In the genomic region with DNA sequence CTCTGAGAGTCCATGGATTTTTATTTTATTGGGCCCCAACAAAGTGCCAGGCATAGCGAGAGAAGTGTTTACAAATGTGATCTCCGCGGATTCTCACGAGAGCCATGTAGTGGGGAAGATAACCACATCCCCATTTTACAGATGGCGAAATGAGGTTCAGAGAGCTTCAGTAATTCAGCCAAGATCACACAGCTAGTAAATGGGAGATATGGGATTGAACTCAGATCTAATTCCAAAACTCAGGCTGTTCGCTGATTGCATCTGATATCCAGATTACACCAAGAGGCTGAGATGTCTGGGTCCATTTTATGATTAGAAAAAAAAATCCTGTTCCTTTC, we compare ENCODE assay signal across 8 cellular contexts. TPM values are rescaled to one million over a fixed set of nuclear protein-coding genes. Genes with fewer than 3 reads are reported as not detected.
DNase-seq lines count a peak whose midpoint lies in the region.

No MANE protein-coding gene starts in this region.

- H3K9ac ChIP-seq in iPS-15b (ENCODE audit: low read depth, low read length), result no peak overlapping the region

- peaks cover 7% of the 10 kb centered on the region for H3K4me1 ChIP-seq in iPS-15b (ENCODE audit: control insufficient read depth, insufficient read depth, low read length)

- intact Hi-C loops in activated CD4-positive, alpha-beta memory T cell treated with anti-CD3 and anti-CD28 coated beads for 36 hours (cut with micrococcal nuclease), result loop anchor here (1.0 to 10.0 kb wide), 8 partner anchors 9 to 1129 kb away; a partner anchor contains a TSS

- peak overlapping the region; percentile 99 for H3K4me3 Mint-ChIP-seq in activated naive CD4-positive, alpha-beta T cell treated with anti-CD3 and anti-CD28 coated beads, Interleukin-2, amount 50 U/mL, for 24 hours
- peak overlapping the region; percentile 86 for H3K4me3 Mint-ChIP-seq in activated CD4-positive, alpha-beta memory T cell treated with anti-CD3 and anti-CD28 coated beads for 36 hours

- H3K9me3 Mint-ChIP-seq in activated naive CD4-positive, alpha-beta T cell treated with anti-CD3 and anti-CD28 coated beads, Interleukin-2, amount 50 U/mL, for 24 hours, result no peaks in the 10 kb centered on the region
- H3K9me3 Mint-ChIP-seq in activated CD4-positive, alpha-beta memory T cell treated with anti-CD3 and anti-CD28 coated beads for 36 hours, result no peaks in the 10 kb centered on the region

- no peaks in the 10 kb centered on the region for H3K27me3 Mint-ChIP-seq in activated naive CD4-positive, alpha-beta T cell treated with anti-CD3 and anti-CD28 coated beads, Interleukin-2, amount 50 U/mL, for 24 hours
- H3K27me3 Mint-ChIP-seq in activated CD4-positive, alpha-beta memory T cell treated with anti-CD3 and anti-CD28 coated beads for 36 hours, result no peaks in the 10 kb centered on the region

- H3K36me3 ChIP-seq in iPS-15b (ENCODE audit: control insufficient read depth, insufficient read depth, low read length), result no peaks in the 10 kb centered on the region

- no peak for DNase-seq in activated naive CD4-positive, alpha-beta T cell treated with anti-CD3 and anti-CD28 coated beads, Interleukin-2, amount 50 U/mL, for 16 hours
- no peak for DNase-seq in activated CD4-positive, alpha-beta memory T cell treated with anti-CD3 and anti-CD28 coated beads for 36 hours
- no peak for DNase-seq in substantia nigra (lab: John Stamatoyannopoulos, UW)
- DNase-seq in NCI-H524 treated with DMSO at 0.1 percent for 48 hours (lab: John Stamatoyannopoulos, UW), result no peak
- no peak for DNase-seq in DMS 273 treated with DMSO at 0.1 percent for 48 hours (lab: John Stamatoyannopoulos, UW)
- no peak for DNase-seq in GM19240 (ENCODE audit: insufficient read length, low spot score)

- no peaks in the 10 kb centered on the region for H3K36me3 Mint-ChIP-seq in activated naive CD4-positive, alpha-beta T cell treated with anti-CD3 and anti-CD28 coated beads, Interleukin-2, amount 50 U/mL, for 24 hours
- peaks cover 30% of the 10 kb centered on the region for H3K36me3 Mint-ChIP-seq in activated CD4-positive, alpha-beta memory T cell treated with anti-CD3 and anti-CD28 coated beads for 36 hours

- CTCF ChIA-PET in activated CD4-positive, alpha-beta memory T cell treated with anti-CD3 and anti-CD28 coated beads for 36 hours (lab: Charles Lee), result interaction anchor here (1.1 to 5.8 kb wide), 7 partner anchors 9 to 226 kb away, joined by 3 to 89 read pairs (median 8); a partner anchor contains a TSS

- peaks cover 20% of the 10 kb centered on the region for H3K27me3 ChIP-seq in iPS-15b (ENCODE audit: control insufficient read depth, insufficient read depth, low read length)

- POLR2A ChIA-PET in activated CD4-positive, alpha-beta memory T cell treated with anti-CD3 and anti-CD28 coated beads for 36 hours (lab: Charles Lee), result interaction anchor here (0.7 to 4.8 kb wide), 7 partner anchors 9 to 226 kb away, joined by 3 to 122 read pairs (median 5); no protein-coding TSS in a partner anchor

- H3K27ac ChIP-seq in substantia nigra (ENCODE audit: low read depth, low read length, poor library complexity, severe bottlenecking), result peak overlapping the region; percentile 71

- H3K9me3 ChIP-seq in iPS-15b (ENCODE audit: control insufficient read depth, insufficient read depth, low read length), result no peaks in the 10 kb centered on the region

- peak overlapping the region; percentile 82 for H3K4me3 ChIP-seq in iPS-15b (ENCODE audit: low read depth, low read length)

- H3K27ac Mint-ChIP-seq in activated naive CD4-positive, alpha-beta T cell treated with anti-CD3 and anti-CD28 coated beads, Interleukin-2, amount 50 U/mL, for 24 hours, result peak overlapping the region; percentile 98
- peak overlapping the region; percentile 96 for H3K27ac Mint-ChIP-seq in activated CD4-positive, alpha-beta memory T cell treated with anti-CD3 and anti-CD28 coated beads for 36 hours

- peaks cover 79% of the 10 kb centered on the region for H3K4me1 Mint-ChIP-seq in activated naive CD4-positive, alpha-beta T cell treated with anti-CD3 and anti-CD28 coated beads, Interleukin-2, amount 50 U/mL, for 24 hours
- H3K4me1 Mint-ChIP-seq in activated CD4-positive, alpha-beta memory T cell treated with anti-CD3 and anti-CD28 coated beads for 36 hours (ENCODE audit: low read depth), result peaks cover 69% of the 10 kb centered on the region

RNA-seq across cellular contexts. Expression of a gene that starts 1.3 kb away (rescaled TPM):
- 10 to 100 TPM; 62.2 to 63.5 TPM for total RNA-seq in activated CD4-positive, alpha-beta memory T cell treated with anti-CD3 and anti-CD28 coated beads for 36 hours

RNA-seq across cellular contexts. Expression of a gene that starts 39.3 kb away (rescaled TPM):
- total RNA-seq in activated CD4-positive, alpha-beta memory T cell treated with anti-CD3 and anti-CD28 coated beads for 36 hours, result 10 to 100 TPM; 18.6 to 23.3 TPM
